In genomic region chr4:7512946-7513345, GRCh38 we compare ENCODE assay signal across 2 cellular contexts.
TF ChIP-seq lines count a peak whose summit lies in the region.

No MANE protein-coding gene starts in this region.

TF ChIP-seq in H1, 55 proteins besides CTCF, POLR2A, EP300 and RAD21:
- no peak for TF ChIP-seq JUN (IDR thresholded peaks at IDR 0.05; ENCODE audit: low read depth, low read length)
- peak; percentile 51; the same call in 1 of the 2 replicates for TF ChIP-seq KDM1A (IDR thresholded peaks at IDR 0.05; ENCODE audit: borderline replicate concordance, low read length)
TF ChIP-seq in H1: peak in this region for 1.

TF ChIP-seq in SK-N-SH, 30 proteins besides CTCF, POLR2A, EP300 and RAD21:
- no peak for TF ChIP-seq POLR2AphosphoS5 (IDR thresholded peaks at IDR 0.05; ENCODE audit: low read depth, low read length)
- no peak for TF ChIP-seq TAF1 (IDR thresholded peaks at IDR 0.05; ENCODE audit: borderline replicate concordance, low read depth, low read length)
- TF ChIP-seq RCOR1 (IDR thresholded peaks at IDR 0.05; ENCODE audit: low read length): no peak
- TF ChIP-seq RFX5 (IDR thresholded peaks at IDR 0.05; ENCODE audit: low read length): no peak
- TF ChIP-seq USF1 (IDR thresholded peaks at IDR 0.05; ENCODE audit: borderline replicate concordance, low read depth): no peak
- TF ChIP-seq SIN3A (IDR thresholded peaks at IDR 0.05; ENCODE audit: borderline replicate concordance, low read depth, low read length): no peak
- TF ChIP-seq SMC3 (IDR thresholded peaks at IDR 0.05; ENCODE audit: low read depth, low read length): no peak
- no peak for TF ChIP-seq NRF1 (IDR thresholded peaks at IDR 0.05; ENCODE audit: low read depth, low read length)
- no peak for TF ChIP-seq EZH2phosphoT487 (IDR thresholded peaks at IDR 0.05; ENCODE audit: borderline replicate concordance, low read depth)
- TF ChIP-seq ELF1 (IDR thresholded peaks at IDR 0.05): no peak
- no peak for TF ChIP-seq FOXM1 (IDR thresholded peaks at IDR 0.05; ENCODE audit: low read depth)
- TF ChIP-seq MXI1 (IDR thresholded peaks at IDR 0.05; ENCODE audit: low read depth, low read length): no peak
- no peak for TF ChIP-seq CHD2 (IDR thresholded peaks at IDR 0.05; ENCODE audit: low read length, partially characterized antibody)
- TF ChIP-seq RXRA (IDR thresholded peaks at IDR 0.05; ENCODE audit: borderline replicate concordance, low read depth): no peak
